1 cellular context compared by ENCODE assay signal in genomic region chr1:85225624-85226380, GRCh38.
TF ChIP-seq lines count a peak whose summit lies in the region.

No MANE protein-coding gene starts in this region.

TF ChIP-seq in HCT116, 20 proteins besides CTCF, POLR2A, EP300 and RAD21 (continued from another document):
- TF ChIP-seq ZFX (IDR thresholded peaks at IDR 0.05): no peak
- TF ChIP-seq, protein P1, sequence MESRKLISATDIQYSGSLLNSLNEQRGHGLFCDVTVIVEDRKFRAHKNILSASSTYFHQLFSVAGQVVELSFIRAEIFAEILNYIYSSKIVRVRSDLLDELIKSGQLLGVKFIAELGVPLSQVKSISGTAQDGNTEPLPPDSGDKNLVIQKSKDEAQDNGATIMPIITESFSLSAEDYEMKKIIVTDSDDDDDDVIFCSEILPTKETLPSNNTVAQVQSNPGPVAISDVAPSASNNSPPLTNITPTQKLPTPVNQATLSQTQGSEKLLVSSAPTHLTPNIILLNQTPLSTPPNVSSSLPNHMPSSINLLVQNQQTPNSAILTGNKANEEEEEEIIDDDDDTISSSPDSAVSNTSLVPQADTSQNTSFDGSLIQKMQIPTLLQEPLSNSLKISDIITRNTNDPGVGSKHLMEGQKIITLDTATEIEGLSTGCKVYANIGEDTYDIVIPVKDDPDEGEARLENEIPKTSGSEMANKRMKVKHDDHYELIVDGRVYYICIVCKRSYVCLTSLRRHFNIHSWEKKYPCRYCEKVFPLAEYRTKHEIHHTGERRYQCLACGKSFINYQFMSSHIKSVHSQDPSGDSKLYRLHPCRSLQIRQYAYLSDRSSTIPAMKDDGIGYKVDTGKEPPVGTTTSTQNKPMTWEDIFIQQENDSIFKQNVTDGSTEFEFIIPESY (IDR thresholded peaks at IDR 0.05; ENCODE audit: extremely low read depth, insufficient replicate concordance, low read length): no peak
